In the genomic region with DNA sequence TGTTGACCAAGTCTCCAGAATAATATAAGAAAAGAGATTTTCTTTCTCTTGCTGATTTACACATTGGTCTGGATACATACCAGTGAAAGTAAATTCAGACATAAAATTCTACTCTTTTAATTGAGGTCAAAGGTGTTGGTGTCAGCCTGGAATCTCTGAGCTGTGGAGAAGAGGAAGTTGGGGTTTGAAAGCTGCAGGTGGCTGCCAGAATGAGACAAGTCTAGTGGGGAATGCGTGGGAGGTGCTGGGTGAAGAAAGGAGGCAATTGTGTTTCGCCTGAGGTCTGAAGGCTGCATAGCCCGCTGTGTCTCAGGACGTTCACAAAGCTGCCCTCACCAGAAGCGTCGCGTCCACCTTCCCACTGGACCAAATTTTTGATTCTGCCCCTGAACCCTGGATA, we compare ENCODE assay signal across 10 cellular contexts. TPM values are rescaled to one million over a fixed set of nuclear protein-coding genes. Genes with fewer than 3 reads are reported as not detected.
DNase-seq lines count a peak whose midpoint lies in the region; ATAC-seq and TF ChIP-seq lines count a peak whose summit lies in the region.
"Had no signal": no experiment of that assay in that cellular context is flagged by ENCODE, and none has a peak within 500 bp of the region (broad histone marks: within the 10 kb centered on the region; RNA-seq: fewer than 3 reads in every experiment).

No MANE protein-coding gene starts in this region.

- peaks cover 77% of the 10 kb centered on the region for H3K4me1 Mint-ChIP-seq in activated naive CD4-positive, alpha-beta T cell treated with anti-CD3 and anti-CD28 coated beads for 36 hours (ENCODE audit: low read depth)
- peaks cover 45% of the 10 kb centered on the region for H3K4me1 Mint-ChIP-seq in stimulated activated memory B cell treated with anti-CD40 and anti-IgM and Interleukin-4, amounts not matched to agents 10 μg/mL and 1 μg/mL and 100 μg/mL, for 72 hours

- peak overlapping the region; percentile 60 for H3K27ac Mint-ChIP-seq in activated naive CD4-positive, alpha-beta T cell treated with anti-CD3 and anti-CD28 coated beads for 36 hours
- H3K27ac Mint-ChIP-seq in stimulated activated memory B cell treated with anti-CD40 and anti-IgM and Interleukin-4, amounts not matched to agents 10 μg/mL and 1 μg/mL and 100 μg/mL, for 72 hours = peak overlapping the region; percentile 88
- H3K27ac Mint-ChIP-seq: CD4-positive, CD25-positive, alpha-beta regulatory T cell had no signal

- ATAC-seq in HG03280 (IDR thresholded peaks at IDR 0.05; ENCODE audit: unreplicated experiment) = peak; percentile 74
- ATAC-seq in stimulated activated memory B cell treated with anti-CD40 and anti-IgM and Interleukin-4, amounts not matched to agents 10 μg/mL and 1 μg/mL and 100 μg/mL, for 72 hours = peak; percentile 93

- no peak overlapping the region for H3K27ac ChIP-seq in colonic mucosa
- H3K27ac ChIP-seq: thyroid gland had no signal

- H3K4me1 ChIP-seq in colonic mucosa = no peaks in the 10 kb centered on the region
- H3K4me1 ChIP-seq: thyroid gland had no signal

- H3K9me3 ChIP-seq in colonic mucosa = no peaks in the 10 kb centered on the region
- H3K9me3 ChIP-seq: thyroid gland had no signal

- intact Hi-C loops in activated naive CD4-positive, alpha-beta T cell treated with anti-CD3 and anti-CD28 coated beads for 36 hours (cut with micrococcal nuclease) = no loop called here
- intact Hi-C loops in colonic mucosa (cut with DNase I) = no loop called here

- no peak for TF ChIP-seq CTCF in colonic mucosa (IDR thresholded peaks at IDR 0.05)

- no peak overlapping the region for H3K9ac ChIP-seq in colonic mucosa (ENCODE audit: low read depth in 2 of 2, low read length in 2 of 2)

- H3K36me3 Mint-ChIP-seq in activated naive CD4-positive, alpha-beta T cell treated with anti-CD3 and anti-CD28 coated beads for 36 hours (ENCODE audit: low read depth) = peaks cover 4% of the 10 kb centered on the region
- peaks cover 13% of the 10 kb centered on the region for H3K36me3 Mint-ChIP-seq in stimulated activated memory B cell treated with anti-CD40 and anti-IgM and Interleukin-4, amounts not matched to agents 10 μg/mL and 1 μg/mL and 100 μg/mL, for 72 hours
- H3K36me3 Mint-ChIP-seq: CD4-positive, CD25-positive, alpha-beta regulatory T cell had no signal

- no peak overlapping the region for H3K4me3 ChIP-seq in colonic mucosa
- H3K4me3 ChIP-seq: thyroid gland had no signal

- H3K4me3 Mint-ChIP-seq in activated naive CD4-positive, alpha-beta T cell treated with anti-CD3 and anti-CD28 coated beads for 36 hours = no peak overlapping the region
- peak overlapping the region; percentile 44 for H3K4me3 Mint-ChIP-seq in stimulated activated memory B cell treated with anti-CD40 and anti-IgM and Interleukin-4, amounts not matched to agents 10 μg/mL and 1 μg/mL and 100 μg/mL, for 72 hours
- H3K4me3 Mint-ChIP-seq: CD4-positive, CD25-positive, alpha-beta regulatory T cell had no signal

- CTCF ChIA-PET in activated naive CD4-positive, alpha-beta T cell treated with anti-CD3 and anti-CD28 coated beads for 36 hours (lab: Charles Lee) = interaction anchor here (0.7 kb wide), 1 partner anchor 15 kb away, joined by 3 read pairs; no protein-coding TSS in a partner anchor

- DNase-seq in activated naive CD4-positive, alpha-beta T cell treated with anti-CD3 and anti-CD28 coated beads for 36 hours = peak; percentile 32
- no peak for DNase-seq in activated naive CD4-positive, alpha-beta T cell (lab: John Stamatoyannopoulos, UW)
- DNase-seq in activated T-cell treated with anti-CD3 and anti-CD28 coated beads, Interleukin-2, amount 50 U/mL, for 48 hours = peak; percentile 47 to 51
- DNase-seq in colonic mucosa = no peak
- DNase-seq in Ammon's horn (ENCODE audit: low spot score) = no peak
- DNase-seq in NCI-H82 (lab: John Stamatoyannopoulos, UW) = no peak
- DNase-seq: CD4-positive, CD25-positive, alpha-beta regulatory T cell had no signal

- H3K27me3 ChIP-seq in colonic mucosa = no peaks in the 10 kb centered on the region
- H3K27me3 ChIP-seq: thyroid gland had no signal

- no peaks in the 10 kb centered on the region for H3K27me3 Mint-ChIP-seq in activated naive CD4-positive, alpha-beta T cell treated with anti-CD3 and anti-CD28 coated beads for 36 hours (ENCODE audit: low read depth)
- no peaks in the 10 kb centered on the region for H3K27me3 Mint-ChIP-seq in stimulated activated memory B cell treated with anti-CD40 and anti-IgM and Interleukin-4, amounts not matched to agents 10 μg/mL and 1 μg/mL and 100 μg/mL, for 72 hours
- H3K27me3 Mint-ChIP-seq: CD4-positive, CD25-positive, alpha-beta regulatory T cell had no signal

- H3K36me3 ChIP-seq in colonic mucosa = no peaks in the 10 kb centered on the region
- H3K36me3 ChIP-seq: thyroid gland had no signal

- no peaks in the 10 kb centered on the region for H3K9me3 Mint-ChIP-seq in activated naive CD4-positive, alpha-beta T cell treated with anti-CD3 and anti-CD28 coated beads for 36 hours
- no peaks in the 10 kb centered on the region for H3K9me3 Mint-ChIP-seq in stimulated activated memory B cell treated with anti-CD40 and anti-IgM and Interleukin-4, amounts not matched to agents 10 μg/mL and 1 μg/mL and 100 μg/mL, for 72 hours

RNA-seq across cellular contexts. Expression of a gene that starts 31.2 kb away (rescaled TPM):
- total RNA-seq in activated naive CD4-positive, alpha-beta T cell treated with anti-CD3 and anti-CD28 coated beads for 36 hours = under 1 TPM; 0.31 to 0.64 TPM
- total RNA-seq in colonic mucosa = under 1 TPM in 1 of 2 donors, not detected in 1; 0.56 TPM

Comparison
In these comparisons a context has a peak if more than half of its experiments do, and no peak if none do; other contexts are left out.
1. DNase-seq: peak in activated naive CD4-positive, alpha-beta T cell treated with anti-CD3 and anti-CD28 coated beads for 36 hours (single experiment) and activated T-cell treated with anti-CD3 and anti-CD28 coated beads, Interleukin-2, amount 50 U/mL, for 48 hours (2 of 2); none in activated naive CD4-positive, alpha-beta T cell (0 of 4), colonic mucosa (single experiment), Ammon's horn (single experiment) and NCI-H82 (single experiment).